1 cellular context compared by ENCODE assay signal in the genomic region with DNA sequence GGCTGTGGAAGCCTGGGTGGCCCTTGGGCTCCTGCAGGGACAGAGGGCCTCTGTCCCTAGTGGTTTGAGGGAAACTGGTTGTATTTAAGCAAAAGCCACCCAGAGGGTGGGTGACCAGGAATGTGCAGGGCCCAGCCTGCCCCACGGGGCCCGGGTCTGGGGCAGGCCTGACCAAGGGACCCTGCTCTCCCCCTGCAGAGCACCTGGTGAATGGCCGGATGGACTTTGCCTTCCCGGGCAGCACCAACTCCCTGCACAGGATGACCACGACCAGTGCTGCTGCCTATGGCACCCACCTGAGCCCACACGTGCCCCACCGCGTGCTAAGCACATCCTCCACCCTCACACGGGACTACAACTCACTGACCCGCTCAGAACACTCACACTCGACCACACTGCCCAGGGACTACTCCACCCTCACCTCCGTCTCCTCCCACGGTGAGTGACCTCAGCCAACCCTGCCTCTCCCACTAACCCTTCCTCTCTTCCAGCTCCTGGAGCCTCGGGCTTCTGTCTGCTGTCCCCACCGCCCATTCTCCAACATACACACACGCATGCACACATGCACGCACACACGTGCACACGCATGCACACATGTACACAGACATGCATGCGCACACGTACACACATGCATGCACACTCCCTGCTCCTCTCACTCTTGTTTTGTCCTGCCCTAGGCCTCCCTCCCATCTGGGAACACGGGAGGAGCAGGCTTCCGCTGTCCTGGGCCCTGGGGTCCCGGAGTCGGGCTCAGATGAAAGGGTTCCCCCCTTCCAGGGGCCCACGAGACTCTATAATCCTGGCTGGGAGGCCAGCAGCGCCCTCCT.
TF ChIP-seq lines count a peak whose summit lies in the region.

No MANE protein-coding gene starts in this region.

TF ChIP-seq in HepG2, 621 proteins besides CTCF, POLR2A, EP300 and RAD21 (continued from another document and continues in another):
- peak; percentile 64; the same call in 1 of the 2 replicates for TF ChIP-seq ZNF644 (CRISPR knock-in tag; IDR thresholded peaks at IDR 0.05; ENCODE audit: low read depth)
- peak; percentile 60 for TF ChIP-seq ZNF629 (CRISPR knock-in tag; conservative IDR thresholded peaks at IDR 0.05)
- peak; percentile 21; the same call in 1 of the 2 replicates for TF ChIP-seq ZNF782 (CRISPR knock-in tag; IDR thresholded peaks at IDR 0.05; ENCODE audit: borderline replicate concordance)
- peak; percentile 50; the same call in 1 of the 2 replicates for TF ChIP-seq SP5 (CRISPR knock-in tag; IDR thresholded peaks at IDR 0.05; ENCODE audit: borderline replicate concordance, low read depth)
- peak; percentile 75; the same call in 1 of the 2 replicates for TF ChIP-seq ZNF780A (CRISPR knock-in tag; IDR thresholded peaks at IDR 0.05)
- 0 out of 2 replicates have a peak, but pooled peaks have one; percentile 37 for TF ChIP-seq ZNF503 (CRISPR knock-in tag; IDR thresholded peaks at IDR 0.05)
- no peak; the same call in 1 of the 2 replicates for TF ChIP-seq FOXJ3 (CRISPR knock-in tag; IDR thresholded peaks at IDR 0.05; ENCODE audit: borderline replicate concordance)
- peak; percentile 11; the same call in 1 of the 2 replicates for TF ChIP-seq ZNF816 (CRISPR knock-in tag; IDR thresholded peaks at IDR 0.05; ENCODE audit: borderline replicate concordance)
- peak; percentile 14; the same call in 1 of the 2 replicates for TF ChIP-seq ZNF614 (CRISPR knock-in tag; IDR thresholded peaks at IDR 0.05; ENCODE audit: borderline replicate concordance)
- TF ChIP-seq SNAI1 (CRISPR knock-in tag; IDR thresholded peaks at IDR 0.05; ENCODE audit: borderline replicate concordance): 0 out of 2 replicates have a peak, but pooled peaks have one; percentile 22
- TF ChIP-seq, protein P1, sequence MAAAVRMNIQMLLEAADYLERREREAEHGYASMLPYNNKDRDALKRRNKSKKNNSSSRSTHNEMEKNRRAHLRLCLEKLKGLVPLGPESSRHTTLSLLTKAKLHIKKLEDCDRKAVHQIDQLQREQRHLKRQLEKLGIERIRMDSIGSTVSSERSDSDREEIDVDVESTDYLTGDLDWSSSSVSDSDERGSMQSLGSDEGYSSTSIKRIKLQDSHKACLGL (CRISPR knock-in tag; IDR thresholded peaks at IDR 0.05): peak; percentile 73
- peak; percentile 95 for TF ChIP-seq ZNF431 (CRISPR knock-in tag; IDR thresholded peaks at IDR 0.05; ENCODE audit: borderline replicate concordance, low read depth)
- 0 out of 2 replicates have a peak, but pooled peaks have one; percentile 65 for TF ChIP-seq ZSCAN31 (CRISPR knock-in tag; IDR thresholded peaks at IDR 0.05; ENCODE audit: low read depth)
- no peak for TF ChIP-seq FOXP4 (CRISPR knock-in tag; IDR thresholded peaks at IDR 0.05)
- TF ChIP-seq ZZZ3 (CRISPR knock-in tag; IDR thresholded peaks at IDR 0.05; ENCODE audit: borderline replicate concordance): 0 out of 2 replicates have a peak, but pooled peaks have one; percentile 64
- 0 out of 2 replicates have a peak, but pooled peaks have one; percentile 4 for TF ChIP-seq LCORL (IDR thresholded peaks at IDR 0.05)
- TF ChIP-seq LCORL (CRISPR knock-in tag; IDR thresholded peaks at IDR 0.05): peak; percentile 97
- TF ChIP-seq, protein P2, sequence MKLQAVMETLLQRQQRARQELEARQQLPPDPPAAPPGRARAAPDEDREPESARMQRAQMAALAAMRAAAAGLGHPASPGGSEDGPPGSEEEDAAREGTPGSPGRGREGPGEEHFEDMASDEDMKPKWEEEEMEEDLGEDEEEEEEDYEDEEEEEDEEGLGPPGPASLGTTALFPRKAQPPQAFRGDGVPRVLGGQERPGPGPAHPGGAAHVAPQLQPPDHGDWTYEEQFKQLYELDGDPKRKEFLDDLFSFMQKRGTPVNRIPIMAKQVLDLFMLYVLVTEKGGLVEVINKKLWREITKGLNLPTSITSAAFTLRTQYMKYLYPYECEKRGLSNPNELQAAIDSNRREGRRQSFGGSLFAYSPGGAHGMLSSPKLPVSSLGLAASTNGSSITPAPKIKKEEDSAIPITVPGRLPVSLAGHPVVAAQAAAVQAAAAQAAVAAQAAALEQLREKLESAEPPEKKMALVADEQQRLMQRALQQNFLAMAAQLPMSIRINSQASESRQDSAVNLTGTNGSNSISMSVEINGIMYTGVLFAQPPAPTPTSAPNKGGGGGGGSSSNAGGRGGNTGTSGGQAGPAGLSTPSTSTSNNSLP (IDR thresholded peaks at IDR 0.05; ENCODE audit: low read depth, low read length): no peak
- TF ChIP-seq ZNF281 (CRISPR knock-in tag; IDR thresholded peaks at IDR 0.05; ENCODE audit: borderline replicate concordance): peak; percentile 81
- TF ChIP-seq ZBTB3 (CRISPR knock-in tag; IDR thresholded peaks at IDR 0.05; ENCODE audit: borderline replicate concordance, low read depth): no peak
- peak; percentile 89 for TF ChIP-seq THAP9 (CRISPR knock-in tag; IDR thresholded peaks at IDR 0.05; ENCODE audit: borderline replicate concordance)
- no peak for TF ChIP-seq CAMTA2 (CRISPR knock-in tag; IDR thresholded peaks at IDR 0.05; ENCODE audit: borderline replicate concordance)
- TF ChIP-seq HMGXB3 (CRISPR knock-in tag; IDR thresholded peaks at IDR 0.05; ENCODE audit: borderline replicate concordance): 0 out of 2 replicates have a peak, but pooled peaks have one; percentile 40
- peak; percentile 87; the same call in 1 of the 2 replicates for TF ChIP-seq JUN (CRISPR knock-in tag; IDR thresholded peaks at IDR 0.05)
- peak; percentile 26 for TF ChIP-seq RBM22 (optimal IDR thresholded peaks at IDR 0.05; ENCODE audit: low read length)
- 0 out of 2 replicates have a peak, but pooled peaks have one; percentile 30 for TF ChIP-seq MIXL1 (CRISPR knock-in tag; IDR thresholded peaks at IDR 0.05)
- TF ChIP-seq ZNF136 (CRISPR knock-in tag; IDR thresholded peaks at IDR 0.05; ENCODE audit: low read depth): no peak
- peak; percentile 91 for TF ChIP-seq HOXA9 (CRISPR knock-in tag; IDR thresholded peaks at IDR 0.05; ENCODE audit: borderline replicate concordance)
- TF ChIP-seq, protein P3, sequence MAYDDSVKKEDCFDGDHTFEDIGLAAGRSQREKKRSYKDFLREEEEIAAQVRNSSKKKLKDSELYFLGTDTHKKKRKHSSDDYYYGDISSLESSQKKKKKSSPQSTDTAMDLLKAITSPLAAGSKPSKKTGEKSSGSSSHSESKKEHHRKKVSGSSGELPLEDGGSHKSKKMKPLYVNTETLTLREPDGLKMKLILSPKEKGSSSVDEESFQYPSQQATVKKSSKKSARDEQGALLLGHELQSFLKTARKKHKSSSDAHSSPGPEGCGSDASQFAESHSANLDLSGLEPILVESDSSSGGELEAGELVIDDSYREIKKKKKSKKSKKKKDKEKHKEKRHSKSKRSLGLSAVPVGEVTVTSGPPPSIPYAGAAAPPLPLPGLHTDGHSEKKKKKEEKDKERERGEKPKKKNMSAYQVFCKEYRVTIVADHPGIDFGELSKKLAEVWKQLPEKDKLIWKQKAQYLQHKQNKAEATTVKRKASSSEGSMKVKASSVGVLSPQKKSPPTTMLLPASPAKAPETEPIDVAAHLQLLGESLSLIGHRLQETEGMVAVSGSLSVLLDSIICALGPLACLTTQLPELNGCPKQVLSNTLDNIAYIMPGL (CRISPR knock-in tag; IDR thresholded peaks at IDR 0.05; ENCODE audit: borderline replicate concordance in 1 of 2, low read depth in 1 of 2): peak; percentile 41 to 86; a peak in 3 of 4 replicates
- 0 out of 2 replicates have a peak, but pooled peaks have one; percentile 31 for TF ChIP-seq ZNF230 (CRISPR knock-in tag; IDR thresholded peaks at IDR 0.05)
- TF ChIP-seq FOXC1 (CRISPR knock-in tag; IDR thresholded peaks at IDR 0.05; ENCODE audit: borderline replicate concordance): 0 out of 2 replicates have a peak, but pooled peaks have one; percentile 62
- peak; percentile 93 for TF ChIP-seq ZSCAN25 (CRISPR knock-in tag; IDR thresholded peaks at IDR 0.05)
- no peak for TF ChIP-seq ZNF720 (CRISPR knock-in tag; IDR thresholded peaks at IDR 0.05)
